In genomic region chr19:48954011-48954594, GRCh38 we compare ENCODE assay signal across 1 cellular context.
TF ChIP-seq lines count a peak whose summit lies in the region.

No MANE protein-coding gene starts in this region.

TF ChIP-seq in GM12878, 131 proteins besides CTCF, POLR2A, EP300 and RAD21:
- TF ChIP-seq NFIC (IDR thresholded peaks at IDR 0.05; ENCODE audit: low read depth, low read length): peak; percentile 5; the same call in 1 of the 2 replicates
- no peak for TF ChIP-seq ETV6 (conservative IDR thresholded peaks at IDR 0.05 in 1 of 2, IDR thresholded peaks at IDR 0.05 in 1 of 2; ENCODE audit: borderline replicate concordance in 1 of 2, low read depth in 1 of 2)
- TF ChIP-seq MLLT1 (IDR thresholded peaks at IDR 0.05): peak; percentile 70
- no peak for TF ChIP-seq ZBTB4 (CRISPR knock-in tag; IDR thresholded peaks at IDR 0.05)
- TF ChIP-seq BHLHE40 (IDR thresholded peaks at IDR 0.05; ENCODE audit: borderline replicate concordance in 1 of 2, low read depth in 2 of 2, low read length in 1 of 2): no peak
- peak; percentile 30; the same call in 1 of the 2 replicates for TF ChIP-seq NBN (IDR thresholded peaks at IDR 0.05)
- no peak for TF ChIP-seq LARP7 (IDR thresholded peaks at IDR 0.05)
- no peak for TF ChIP-seq IKZF1 (conservative IDR thresholded peaks at IDR 0.05)
